In genomic region chr2:131209030-131209772, GRCh38 we compare ENCODE assay signal across 1 cellular context.
TF ChIP-seq lines count a peak whose summit lies in the region.
"Not testable (repeated sequence)": the region's sequence is repeated elsewhere in the genome, so short reads cannot be mapped to it uniquely, and the experiment has no call there.

Gene POTEE, plus strand, starts transcription at chr2:131209536. Its CDS starts 8,867 bp downstream, at chr2:131218403.

TF ChIP-seq in K562, 482 proteins besides CTCF, POLR2A, EP300 and RAD21 (continued from another document and continues in another):
- 0 out of 2 replicates have a peak, but pooled peaks have one; percentile 59 for TF ChIP-seq CC2D1A (IDR thresholded peaks at IDR 0.05)
- TF ChIP-seq SIN3B (IDR thresholded peaks at IDR 0.05; ENCODE audit: low read depth), result peak; percentile 43; the same call in 1 of the 2 replicates
- peak; percentile 48; the same call in 1 of the 2 replicates for TF ChIP-seq ESRRA (IDR thresholded peaks at IDR 0.05; ENCODE audit: borderline replicate concordance, low read depth)
- peak; percentile 64 for TF ChIP-seq NFYB (IDR thresholded peaks at IDR 0.05; ENCODE audit: extremely low read depth, insufficient read length)
- TF ChIP-seq NFRKB (IDR thresholded peaks at IDR 0.05; ENCODE audit: low read depth), result peak; percentile 85
- TF ChIP-seq GMEB1 (CRISPR knock-in tag; IDR thresholded peaks at IDR 0.05), result peak; percentile 85
- TF ChIP-seq MAZ (CRISPR knock-in tag; conservative IDR thresholded peaks at IDR 0.05 in 1 of 2, IDR thresholded peaks at IDR 0.05 in 1 of 2), result 0 out of 4 replicates have a peak, but pooled peaks of 1 of the 2 experiments have one; percentile 35
- TF ChIP-seq ZNF639 (CRISPR knock-in tag; conservative IDR thresholded peaks at IDR 0.05 in 1 of 2, IDR thresholded peaks at IDR 0.05 in 1 of 2), result peak in 1 of 2 experiments; percentile 54; a peak in 1 of 4 replicates
- TF ChIP-seq THAP12 (CRISPR knock-in tag; IDR thresholded peaks at IDR 0.05), result peak; percentile 76
- peak; percentile 85 to 95 for TF ChIP-seq MNT (conservative IDR thresholded peaks at IDR 0.05)
- peak; percentile 28; the same call in 1 of the 2 replicates for TF ChIP-seq ZBTB2 (IDR thresholded peaks at IDR 0.05)
- TF ChIP-seq CXXC5 (CRISPR knock-in tag; IDR thresholded peaks at IDR 0.05), result peak; percentile 66
- peak; percentile 99 for TF ChIP-seq MTA3 (IDR thresholded peaks at IDR 0.05; ENCODE audit: borderline replicate concordance)
- TF ChIP-seq CREM (IDR thresholded peaks at IDR 0.05; ENCODE audit: low read depth), result peak; percentile 79
- peak; percentile 86 for TF ChIP-seq ASH1L (IDR thresholded peaks at IDR 0.05; ENCODE audit: borderline replicate concordance, low read depth, partially characterized antibody)
- not testable (repeated sequence) for TF ChIP-seq ATF1 (CRISPR knock-in tag; IDR thresholded peaks at IDR 0.05); NR2C2 (CRISPR knock-in tag; IDR thresholded peaks at IDR 0.05); MYC (CRISPR knock-in tag; IDR thresholded peaks at IDR 0.05; ENCODE audit: borderline replicate concordance, low read depth)
- TF ChIP-seq ATF1 (tag; IDR thresholded peaks at IDR 0.05), result peak; percentile 90
- peak; percentile 77 for TF ChIP-seq RBFOX2 (IDR thresholded peaks at IDR 0.05; ENCODE audit: low read depth, low read length)
- TF ChIP-seq HDAC1 (IDR thresholded peaks at IDR 0.05), result peak in 1 of 2 experiments; percentile 94; a peak in 2 of 4 replicates
- TF ChIP-seq KLF13 (tag; IDR thresholded peaks at IDR 0.05; ENCODE audit: borderline replicate concordance, low read depth), result peak; percentile 68; the same call in 1 of the 2 replicates
- TF ChIP-seq SUPT5H (IDR thresholded peaks at IDR 0.05), result peak; percentile 95
- TF ChIP-seq TBP (optimal IDR thresholded peaks at IDR 0.05; ENCODE audit: low read depth, low read length), result peak; percentile 74
- 0 out of 4 replicates have a peak, but pooled peaks have one; percentile 35 to 46 for TF ChIP-seq FOXK2 (conservative IDR thresholded peaks at IDR 0.05 in 1 of 2, IDR thresholded peaks at IDR 0.05 in 1 of 2; ENCODE audit: low read depth in 2 of 2)
- peak; percentile 84 for TF ChIP-seq THRA (IDR thresholded peaks at IDR 0.05)
- 0 out of 2 replicates have a peak, but pooled peaks have one; percentile 56 for TF ChIP-seq ZNF589 (CRISPR knock-in tag; IDR thresholded peaks at IDR 0.05; ENCODE audit: low read depth)
- TF ChIP-seq RHOXF2B (CRISPR knock-in tag; conservative IDR thresholded peaks at IDR 0.05), result 0 out of 2 replicates have a peak, but pooled peaks have one; percentile 20
- TF ChIP-seq SOX6 (IDR thresholded peaks at IDR 0.05), result 0 out of 2 replicates have a peak, but pooled peaks have one; percentile 15
- peak; percentile 77 for TF ChIP-seq POLR2G (IDR thresholded peaks at IDR 0.05; ENCODE audit: low read depth, low read length)
- peak; percentile 96 for TF ChIP-seq NKRF (IDR thresholded peaks at IDR 0.05; ENCODE audit: borderline replicate concordance)
- peak; percentile 88 for TF ChIP-seq GTF2A2 (tag; IDR thresholded peaks at IDR 0.05)
- TF ChIP-seq SMAD1 (IDR thresholded peaks at IDR 0.05; ENCODE audit: low read depth, low read length, partially characterized antibody), result peak; percentile 64
- peak; percentile 82 for TF ChIP-seq TAF7 (tag; IDR thresholded peaks at IDR 0.05)
- 0 out of 2 replicates have a peak, but pooled peaks have one; percentile 25 for TF ChIP-seq SMAD3 (CRISPR knock-in tag; conservative IDR thresholded peaks at IDR 0.05)
- TF ChIP-seq CHD1 (IDR thresholded peaks at IDR 0.05; ENCODE audit: low read length), result peak; percentile 49
- TF ChIP-seq NR2C2 (tag; IDR thresholded peaks at IDR 0.05), result peak; percentile 89
- peak; percentile 52; the same call in 1 of the 2 replicates for TF ChIP-seq PHF8 (IDR thresholded peaks at IDR 0.05; ENCODE audit: borderline replicate concordance, low read length)
- peak; percentile 29; the same call in 1 of the 2 replicates for TF ChIP-seq NFIC (IDR thresholded peaks at IDR 0.05)
- TF ChIP-seq ZBTB17 (CRISPR knock-in tag; IDR thresholded peaks at IDR 0.05), result 0 out of 2 replicates have a peak, but pooled peaks have one; percentile 29
- TF ChIP-seq MBD2 (IDR thresholded peaks at IDR 0.05; ENCODE audit: borderline replicate concordance, low read depth), result peak; percentile 62; the same call in 1 of the 2 replicates
- peak; percentile 95 for TF ChIP-seq EGR1 (conservative IDR thresholded peaks at IDR 0.05)
- peak; percentile 51 to 53 for TF ChIP-seq NRF1 (conservative IDR thresholded peaks at IDR 0.05 in 1 of 2, IDR thresholded peaks at IDR 0.05 in 1 of 2)
- TF ChIP-seq C11orf30 (IDR thresholded peaks at IDR 0.05; ENCODE audit: low read depth), result 0 out of 2 replicates have a peak, but pooled peaks have one; percentile 9
- peak; percentile 78 for TF ChIP-seq ELF4 (CRISPR knock-in tag; IDR thresholded peaks at IDR 0.05)
- peak; percentile 75 for TF ChIP-seq NR2C1 (IDR thresholded peaks at IDR 0.05)
- peak; percentile 74 for TF ChIP-seq NR2C1 (tag; IDR thresholded peaks at IDR 0.05)
- peak; percentile 41; the same call in 1 of the 2 replicates for TF ChIP-seq CGGBP1 (CRISPR knock-in tag; IDR thresholded peaks at IDR 0.05)
- TF ChIP-seq ZNF395 (CRISPR knock-in tag; IDR thresholded peaks at IDR 0.05), result 0 out of 2 replicates have a peak, but pooled peaks have one; percentile 57
- peak; percentile 68; the same call in 1 of the 2 replicates for TF ChIP-seq CHCHD3 (CRISPR knock-in tag; IDR thresholded peaks at IDR 0.05)
- TF ChIP-seq SIN3A (IDR thresholded peaks at IDR 0.05; ENCODE audit: borderline replicate concordance in 2 of 2, control insufficient read depth in 1 of 2, low read depth in 2 of 2, low read length in 2 of 2), result peak in 1 of 2 experiments; percentile 83; a peak in 1 of 4 replicates
- peak; percentile 78 for TF ChIP-seq MYC (IDR thresholded peaks at IDR 0.05; ENCODE audit: low read depth, low read length)
- TF ChIP-seq RBM25 (IDR thresholded peaks at IDR 0.05; ENCODE audit: low read depth, low read length, severe bottlenecking), result peak; percentile 50
- TF ChIP-seq POLR2AphosphoS5 (IDR thresholded peaks at IDR 0.05; ENCODE audit: control insufficient read depth, insufficient read depth, low read depth, low read length), result peak; percentile 70; the same call in 1 of the 2 replicates
